ENCODE assay signal across 10 cellular contexts in genomic region chr19:38692458-38693379, GRCh38. TPM values are rescaled to one million over a fixed set of nuclear protein-coding genes. Genes with fewer than 3 reads are reported as not detected.
DNase-seq lines count a peak whose midpoint lies in the region; ATAC-seq and TF ChIP-seq lines count a peak whose summit lies in the region.
"Had no signal": no experiment of that assay in that cellular context is flagged by ENCODE, and none has a peak within 500 bp of the region (broad histone marks: within the 10 kb centered on the region; RNA-seq: fewer than 3 reads in every experiment).

No MANE protein-coding gene starts in this region.

- no peak for TF ChIP-seq POLR2A in suprapubic skin (IDR thresholded peaks at IDR 0.05)

- TF ChIP-seq EP300 in suprapubic skin (IDR thresholded peaks at IDR 0.05), result no peak

- peaks cover 17% of the 10 kb centered on the region for H3F3A ChIP-seq in Loucy (ENCODE audit: low read depth)

- no peak overlapping the region for H2AFZ ChIP-seq in Loucy (ENCODE audit: low read length)

- H3K9me3 Mint-ChIP-seq in MCF 10A (ENCODE audit: unreplicated experiment), result no peaks in the 10 kb centered on the region
- H3K9me3 Mint-ChIP-seq: stimulated activated naive CD8-positive, alpha-beta T cell treated with anti-CD3 and anti-CD28 coated beads, Interleukin-15, amount 100 ng/mL, for 72 hours had no signal

- H3K27me3 ChIP-seq in Loucy (ENCODE audit: insufficient read depth, low read length, poor library complexity, severe bottlenecking) (no peaks in the 10 kb centered on the region), liver (ENCODE audit: control insufficient read depth in 4 of 4, insufficient read depth in 4 of 4, low read length in 3 of 4) (no peaks in the 10 kb centered on the region), suprapubic skin (no peaks in the 10 kb centered on the region)

- intact Hi-C loops in MCF 10A (cut with micrococcal nuclease), result loop anchor here (2.0 kb wide), 1 partner anchor 36 kb away; no protein-coding TSS in a partner anchor

- peak overlapping the region; percentile 59 for H3K4me3 ChIP-seq in Loucy (ENCODE audit: low read length, poor library complexity, severe bottlenecking)
- no peak overlapping the region for H3K4me3 ChIP-seq in liver (ENCODE audit: low read depth in 1 of 3, low read length in 3 of 3)
- H3K4me3 ChIP-seq in suprapubic skin, result no peak overlapping the region

- peaks cover 49% of the 10 kb centered on the region for H3K4me1 Mint-ChIP-seq in MCF 10A (ENCODE audit: insufficient read depth, unreplicated experiment)

- TF ChIP-seq RAD21 in liver (IDR thresholded peaks at IDR 0.05), result no peak

- H3K4me1 ChIP-seq in Loucy (ENCODE audit: insufficient read depth, low read length, poor library complexity, severe bottlenecking), result peaks cover 83% of the 10 kb centered on the region
- H3K4me1 ChIP-seq in liver (ENCODE audit: control insufficient read depth in 4 of 4, insufficient read depth in 4 of 4, low read length in 3 of 4), result peaks cover 15 to 56% (median 39%) of the 10 kb centered on the region in 4 donors
- peaks cover 97% of the 10 kb centered on the region for H3K4me1 ChIP-seq in suprapubic skin

- TSS peak; percentile 89 for BruUV-seq in MCF 10A (replicated peaks; lab: Mats Ljungman, UMichigan)

- 82% methylated on average over 25 of the region's 25 CpGs for WGBS in liver
- 67% methylated on average over 24 of the region's 25 CpGs for WGBS in suprapubic skin

- peaks cover 32% of the 10 kb centered on the region for H4K20me1 ChIP-seq in Loucy (ENCODE audit: insufficient read depth, low read length, poor library complexity, severe bottlenecking)

- TF ChIP-seq CTCF in Loucy (conservative IDR thresholded peaks at IDR 0.05; ENCODE audit: low read length) (no peak), MCF 10A (IDR thresholded peaks at IDR 0.05; ENCODE audit: unreplicated experiment) (no peak), liver (IDR thresholded peaks at IDR 0.05; ENCODE audit: low read depth, low read length, missing input control) (no peak), suprapubic skin (IDR thresholded peaks at IDR 0.05) (no peak)

- H3K36me3 Mint-ChIP-seq in MCF 10A (ENCODE audit: insufficient read depth, unreplicated experiment), result peaks cover 35% of the 10 kb centered on the region

- POLR2A ChIA-PET in MCF 10A (lab: Yijun Ruan, JAX), result interaction anchor here (0.5 to 15.0 kb wide), 14 partner anchors 8 to 420 kb away, joined by 3 to 521 read pairs (median 4); partner anchors contain the start of gene ACTN4

- CTCF ChIA-PET in MCF 10A (lab: Yijun Ruan, JAX), result interaction anchor here (0.5 to 1.3 kb wide), 3 partner anchors 44 to 101 kb away, joined by 3 to 4 read pairs (median 3); no protein-coding TSS in a partner anchor

- peak overlapping the region; percentile 98 for H3K27ac Mint-ChIP-seq in MCF 10A (ENCODE audit: low read depth, unreplicated experiment)

- H3K9me2 ChIP-seq in Loucy (replicated peaks; ENCODE audit: low read depth, low read length), result no peaks in the 10 kb centered on the region

- H3K9ac ChIP-seq in Loucy (ENCODE audit: low read depth, low read length, poor library complexity, severe bottlenecking) (peak overlapping the region; percentile 65), liver (ENCODE audit: low read depth in 1 of 2, low read length in 2 of 2) (no peak overlapping the region)

- H3K9me3 ChIP-seq in Loucy (ENCODE audit: insufficient read depth, low read depth, low read length) (no peaks in the 10 kb centered on the region), liver (ENCODE audit: control insufficient read depth in 4 of 4, low read length in 3 of 4) (no peaks in the 10 kb centered on the region), suprapubic skin (no peaks in the 10 kb centered on the region)

- H3K4me3 Mint-ChIP-seq in MCF 10A (ENCODE audit: unreplicated experiment), result no peak overlapping the region

- peaks cover 87% of the 10 kb centered on the region for H3K79me2 ChIP-seq in Loucy (ENCODE audit: insufficient read depth, low read length)

- no peaks in the 10 kb centered on the region for H3K27me3 Mint-ChIP-seq in MCF 10A (ENCODE audit: insufficient read depth, unreplicated experiment)
- H3K27me3 Mint-ChIP-seq: stimulated activated naive CD8-positive, alpha-beta T cell treated with anti-CD3 and anti-CD28 coated beads, Interleukin-15, amount 100 ng/mL, for 72 hours had no signal

- ATAC-seq in HG03521 (IDR thresholded peaks at IDR 0.05; ENCODE audit: unreplicated experiment) (no peak), GM18909 (IDR thresholded peaks at IDR 0.05; ENCODE audit: poor library complexity, unreplicated experiment) (no peak)

- H3K4me2 ChIP-seq in Loucy (ENCODE audit: low read depth, low read length, poor library complexity, severe bottlenecking), result peak overlapping the region; percentile 83

- peak overlapping the region; percentile 49 to 69 for H3K27ac ChIP-seq in liver (ENCODE audit: low read depth in 1 of 2, low read length in 2 of 2)
- peak overlapping the region; percentile 77 for H3K27ac ChIP-seq in suprapubic skin

- peaks cover 18% of the 10 kb centered on the region; the same call in 1 of the 2 replicates for H3K36me3 ChIP-seq in Loucy (ENCODE audit: insufficient read depth, low read length)
- no peaks in the 10 kb centered on the region for H3K36me3 ChIP-seq in liver (ENCODE audit: control insufficient read depth in 4 of 4, insufficient read depth in 3 of 4, low read depth in 1 of 4, low read length in 3 of 4)
- no peaks in the 10 kb centered on the region for H3K36me3 ChIP-seq in suprapubic skin

- DNase-seq in MCF 10A (ENCODE audit: unreplicated experiment) (no peak), suprapubic skin (ENCODE audit: low spot score in 2 of 2) (peak in 1 of 2 donors; percentile 56), SK-N-DZ (ENCODE audit: low spot score) (no peak), HT-29 (ENCODE audit: low spot score) (no peak)
- DNase-seq: NCI-H1417; stimulated activated naive CD8-positive, alpha-beta T cell treated with anti-CD3 and anti-CD28 coated beads, Interleukin-15, amount 100 ng/mL, for 72 hours had no signal

TF ChIP-seq in liver, 16 proteins besides CTCF, POLR2A, EP300 and RAD21:
- TF ChIP-seq RXRA (IDR thresholded peaks at IDR 0.05), result no peak
- no peak for TF ChIP-seq YY1 (IDR thresholded peaks at IDR 0.05)
- TF ChIP-seq SP1 (IDR thresholded peaks at IDR 0.05), result no peak

RNA-seq across cellular contexts. Expression of gene ACTN4, which starts 45.3 kb away (rescaled TPM):
- total RNA-seq in MCF 10A (2022), result 300 and 320 TPM in 2 replicates
- 100 to 1,000 TPM in 1 of 2 donors, 10 to 100 TPM in 1; 93.9 to 164 TPM for total RNA-seq in liver
- polyA plus RNA-seq in liver, result 100 to 1,000 TPM in 1 of 2 donors, 10 to 100 TPM in 1; 35.4 to 104 TPM
- total RNA-seq in suprapubic skin, result 100 to 1,000 TPM; 475 to 520 (median 507) TPM
- polyA plus RNA-seq in SK-N-DZ (2014; cell fraction: cytosol; rRNA removed), result 85.3 and 95.3 TPM in 2 replicates
- polyA plus RNA-seq in SK-N-DZ (2014; cell fraction: nucleus; rRNA removed), result 124 and 196 TPM in 2 replicates
- total RNA-seq in HT-29 (2014; rRNA removed; shearing (Covaris generic)), result 1,009 and 1,083 TPM in 2 replicates

RNA-seq across cellular contexts. Expression of gene CAPN12, which starts 51.6 kb away (rescaled TPM):
- total RNA-seq in MCF 10A (2022) (not detected in 2 replicates), liver (10 to 100 TPM in 1 of 2 donors, 1 to 10 TPM in 1; 5.3 to 28.7 TPM), suprapubic skin (10 to 100 TPM in 3 of 4 donors, 1 to 10 TPM in 1; 8.0 to 31.3 (median 15.7) TPM)
- 10 to 100 TPM in 1 of 2 donors, 1 to 10 TPM in 1; 3.8 to 12.3 TPM for polyA plus RNA-seq in liver
- 0.37 and 0.42 TPM in 2 replicates for polyA plus RNA-seq in SK-N-DZ (2014; cell fraction: cytosol; rRNA removed)
- 1.6 and 3.9 TPM in 2 replicates for polyA plus RNA-seq in SK-N-DZ (2014; cell fraction: nucleus; rRNA removed)
- total RNA-seq in HT-29 (2014; rRNA removed; shearing (Covaris generic)), result 50.6 and 53.9 TPM in 2 replicates
